Comparison of ENCODE assay signal across 8 cellular contexts in genomic region chr6:26195924-26196845, GRCh38.
DNase-seq lines count a peak whose midpoint lies in the region; ATAC-seq and TF ChIP-seq lines count a peak whose summit lies in the region.

No MANE protein-coding gene starts in this region.

- TF ChIP-seq CTCF in epithelial cell of esophagus (IDR thresholded peaks at IDR 0.05; ENCODE audit: insufficient read depth, low read depth, low read length, missing control alignments) (no peak), neutrophil (IDR thresholded peaks at IDR 0.05) (no peak)

- H3K27me3 Mint-ChIP-seq in T-helper 1 cell treated with Interleukin-12 subunit alpha and Interleukin-12 subunit beta and Interleukin-4 antibody, amounts not matched to agents 30 μg/mL and 1 μg/mL, for 36 hours (ENCODE audit: low read depth): no peaks in the 10 kb centered on the region

- H3K9me3 ChIP-seq in neutrophil: peaks cover 6% of the 10 kb centered on the region

- peak overlapping the region; percentile 97 for H3K27ac Mint-ChIP-seq in T-helper 1 cell treated with Interleukin-12 subunit alpha and Interleukin-12 subunit beta and Interleukin-4 antibody, amounts not matched to agents 30 μg/mL and 1 μg/mL, for 36 hours

- H3K9me3 Mint-ChIP-seq in T-helper 1 cell treated with Interleukin-12 subunit alpha and Interleukin-12 subunit beta and Interleukin-4 antibody, amounts not matched to agents 30 μg/mL and 1 μg/mL, for 36 hours: no peaks in the 10 kb centered on the region

- H3K4me3 Mint-ChIP-seq in T-helper 1 cell treated with Interleukin-12 subunit alpha and Interleukin-12 subunit beta and Interleukin-4 antibody, amounts not matched to agents 30 μg/mL and 1 μg/mL, for 36 hours: peak overlapping the region; percentile 96

- H3K4me1 ChIP-seq in neutrophil (ENCODE audit: control insufficient read depth in 1 of 2, insufficient read depth in 1 of 2, low read depth in 1 of 2, low read length in 1 of 2): peaks cover 66 to 70% of the 10 kb centered on the region in 2 experiments

- H3K27ac ChIP-seq in neutrophil: peak overlapping the region; percentile 84

- H3K27me3 ChIP-seq in neutrophil: no peaks in the 10 kb centered on the region

- peak; percentile 71 for DNase-seq in stimulated activated CD4-positive, alpha-beta T cell treated with anti-CD3 and anti-CD28 coated beads, Interleukin-15, amount 100 ng/mL, for 24 hours
- DNase-seq in stimulated activated CD4-positive, alpha-beta T cell treated with anti-CD3 and anti-CD28 coated beads, Interleukin-4, amount 100 ng/mL, for 4 hours: no peak
- peak; percentile 25 for DNase-seq in epithelial cell of esophagus (ENCODE audit: low read depth)

- H3K36me3 Mint-ChIP-seq in T-helper 1 cell treated with Interleukin-12 subunit alpha and Interleukin-12 subunit beta and Interleukin-4 antibody, amounts not matched to agents 30 μg/mL and 1 μg/mL, for 36 hours (ENCODE audit: low read depth): peaks cover 11% of the 10 kb centered on the region

- H3K36me3 ChIP-seq in neutrophil: peaks cover 29% of the 10 kb centered on the region

- peak overlapping the region; percentile 82 for H3K4me3 ChIP-seq in epithelial cell of esophagus (ENCODE audit: low read length)
- H3K4me3 ChIP-seq in neutrophil (ENCODE audit: low read depth in 1 of 2, low read length in 1 of 2): peak overlapping the region; percentile 67 to 75

- peaks cover 40% of the 10 kb centered on the region for H3K4me1 Mint-ChIP-seq in T-helper 1 cell treated with Interleukin-12 subunit alpha and Interleukin-12 subunit beta and Interleukin-4 antibody, amounts not matched to agents 30 μg/mL and 1 μg/mL, for 36 hours (ENCODE audit: low read depth)

- ATAC-seq in HG03039 (IDR thresholded peaks at IDR 0.05; ENCODE audit: unreplicated experiment): no peak
- no peak for ATAC-seq in HG02759 (IDR thresholded peaks at IDR 0.05; ENCODE audit: unreplicated experiment)
- no peak for ATAC-seq in GM21423 (IDR thresholded peaks at IDR 0.05; ENCODE audit: unreplicated experiment)

Comparison
In these comparisons a context has a peak if more than half of its experiments do, and no peak if none do; other contexts are left out.
1. DNase-seq: peak in stimulated activated CD4-positive, alpha-beta T cell treated with anti-CD3 and anti-CD28 coated beads, Interleukin-15, amount 100 ng/mL, for 24 hours (single experiment) and epithelial cell of esophagus (single experiment); none in stimulated activated CD4-positive, alpha-beta T cell treated with anti-CD3 and anti-CD28 coated beads, Interleukin-4, amount 100 ng/mL, for 4 hours (0 of 2).